Comparison of ENCODE assay signal across 1 cellular context in the genomic region with DNA sequence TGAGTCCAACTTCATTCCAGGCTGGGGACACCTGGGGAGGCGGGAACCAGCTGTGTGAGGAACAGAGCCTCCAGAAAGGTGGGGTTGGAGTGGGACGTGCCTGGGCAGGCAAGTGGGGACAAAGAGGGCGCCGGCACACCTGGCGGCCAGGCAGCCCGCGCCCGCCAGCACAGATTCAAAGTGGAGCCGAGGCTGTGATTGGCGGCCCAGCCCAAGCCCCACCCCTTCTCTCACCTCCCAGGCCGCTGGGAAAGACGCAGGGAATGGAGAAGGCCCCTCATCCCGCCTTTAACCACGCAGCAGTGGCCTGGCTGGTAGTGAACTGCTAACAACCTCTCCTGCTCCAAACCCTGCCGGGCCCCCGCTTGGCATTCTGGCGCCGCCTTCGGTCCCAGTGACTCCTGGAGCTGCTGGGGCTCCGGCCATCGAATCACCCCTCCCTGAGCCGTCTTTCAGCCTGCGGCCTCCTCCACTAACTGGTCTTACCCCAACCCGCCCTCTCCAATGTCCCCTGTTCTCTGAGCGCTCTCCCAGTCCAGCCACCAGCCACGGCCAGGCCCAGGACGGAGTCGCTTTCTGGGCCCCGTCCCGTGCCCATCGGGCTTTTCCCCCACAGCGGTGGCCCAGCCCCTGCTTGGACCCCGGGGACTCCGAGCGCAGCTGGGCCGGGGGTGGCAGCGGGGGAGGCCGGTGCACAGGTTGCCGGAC.
A peak's percentile ranks its signal among the peaks of the same experiment; 100 is the strongest.
TF ChIP-seq lines count a peak whose summit lies in the region.

No MANE protein-coding gene starts in this region.

TF ChIP-seq in HepG2, 621 proteins besides CTCF, POLR2A, EP300 and RAD21 (continues in another document):
- TF ChIP-seq TBX2 (CRISPR knock-in tag; IDR thresholded peaks at IDR 0.05; ENCODE audit: borderline replicate concordance): peak; percentile 70; the same call in 1 of the 2 replicates
- peak; percentile 46; the same call in 1 of the 2 replicates for TF ChIP-seq ZBTB43 (CRISPR knock-in tag; conservative IDR thresholded peaks at IDR 0.05)
- TF ChIP-seq MEF2D (CRISPR knock-in tag; IDR thresholded peaks at IDR 0.05): peak; percentile 19; the same call in 1 of the 2 replicates
- TF ChIP-seq, protein P1, sequence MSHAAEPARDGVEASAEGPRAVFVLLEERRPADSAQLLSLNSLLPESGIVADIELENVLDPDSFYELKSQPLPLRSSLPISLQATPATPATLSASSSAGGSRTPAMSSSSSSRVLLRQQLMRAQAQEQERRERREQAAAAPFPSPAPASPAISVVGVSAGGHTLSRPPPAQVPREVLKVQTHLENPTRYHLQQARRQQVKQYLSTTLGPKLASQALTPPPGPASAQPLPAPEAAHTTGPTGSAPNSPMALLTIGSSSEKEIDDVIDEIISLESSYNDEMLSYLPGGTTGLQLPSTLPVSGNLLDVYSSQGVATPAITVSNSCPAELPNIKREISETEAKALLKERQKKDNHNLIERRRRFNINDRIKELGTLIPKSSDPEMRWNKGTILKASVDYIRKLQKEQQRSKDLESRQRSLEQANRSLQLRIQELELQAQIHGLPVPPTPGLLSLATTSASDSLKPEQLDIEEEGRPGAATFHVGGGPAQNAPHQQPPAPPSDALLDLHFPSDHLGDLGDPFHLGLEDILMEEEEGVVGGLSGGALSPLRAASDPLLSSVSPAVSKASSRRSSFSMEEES (CRISPR knock-in tag; IDR thresholded peaks at IDR 0.05): peak; percentile 47; the same call in 1 of the 2 replicates
- peak; percentile 46; the same call in 1 of the 2 replicates for TF ChIP-seq CBFB (CRISPR knock-in tag; IDR thresholded peaks at IDR 0.05)
- peak; percentile 71 for TF ChIP-seq ZNF143 (CRISPR knock-in tag; IDR thresholded peaks at IDR 0.05)
- peak; percentile 25 for TF ChIP-seq ZNF431 (CRISPR knock-in tag; IDR thresholded peaks at IDR 0.05; ENCODE audit: borderline replicate concordance, low read depth)
- peak; percentile 34; the same call in 1 of the 2 replicates for TF ChIP-seq ZNF552 (CRISPR knock-in tag; IDR thresholded peaks at IDR 0.05; ENCODE audit: borderline replicate concordance)
- TF ChIP-seq KDM5A (IDR thresholded peaks at IDR 0.05; ENCODE audit: borderline replicate concordance, low read length): 0 out of 2 replicates have a peak, but pooled peaks have one; percentile 27
- peak; percentile 8; the same call in 1 of the 2 replicates for TF ChIP-seq HES4 (CRISPR knock-in tag; IDR thresholded peaks at IDR 0.05; ENCODE audit: borderline replicate concordance)
- peak; percentile 41; the same call in 1 of the 2 replicates for TF ChIP-seq ZSCAN21 (CRISPR knock-in tag; IDR thresholded peaks at IDR 0.05; ENCODE audit: borderline replicate concordance)
- TF ChIP-seq, protein P2, sequence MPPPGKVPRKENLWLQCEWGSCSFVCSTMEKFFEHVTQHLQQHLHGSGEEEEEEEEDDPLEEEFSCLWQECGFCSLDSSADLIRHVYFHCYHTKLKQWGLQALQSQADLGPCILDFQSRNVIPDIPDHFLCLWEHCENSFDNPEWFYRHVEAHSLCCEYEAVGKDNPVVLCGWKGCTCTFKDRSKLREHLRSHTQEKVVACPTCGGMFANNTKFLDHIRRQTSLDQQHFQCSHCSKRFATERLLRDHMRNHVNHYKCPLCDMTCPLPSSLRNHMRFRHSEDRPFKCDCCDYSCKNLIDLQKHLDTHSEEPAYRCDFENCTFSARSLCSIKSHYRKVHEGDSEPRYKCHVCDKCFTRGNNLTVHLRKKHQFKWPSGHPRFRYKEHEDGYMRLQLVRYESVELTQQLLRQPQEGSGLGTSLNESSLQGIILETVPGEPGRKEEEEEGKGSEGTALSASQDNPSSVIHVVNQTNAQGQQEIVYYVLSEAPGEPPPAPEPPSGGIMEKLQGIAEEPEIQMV (CRISPR knock-in tag; IDR thresholded peaks at IDR 0.05; ENCODE audit: low read depth): peak; percentile 98; the same call in 1 of the 2 replicates
- TF ChIP-seq ZNF562 (CRISPR knock-in tag; IDR thresholded peaks at IDR 0.05; ENCODE audit: borderline replicate concordance): no peak
- TF ChIP-seq TAF15 (IDR thresholded peaks at IDR 0.05; ENCODE audit: low read depth, low read length, poor library complexity, severe bottlenecking): peak; percentile 9
- TF ChIP-seq, protein P3, sequence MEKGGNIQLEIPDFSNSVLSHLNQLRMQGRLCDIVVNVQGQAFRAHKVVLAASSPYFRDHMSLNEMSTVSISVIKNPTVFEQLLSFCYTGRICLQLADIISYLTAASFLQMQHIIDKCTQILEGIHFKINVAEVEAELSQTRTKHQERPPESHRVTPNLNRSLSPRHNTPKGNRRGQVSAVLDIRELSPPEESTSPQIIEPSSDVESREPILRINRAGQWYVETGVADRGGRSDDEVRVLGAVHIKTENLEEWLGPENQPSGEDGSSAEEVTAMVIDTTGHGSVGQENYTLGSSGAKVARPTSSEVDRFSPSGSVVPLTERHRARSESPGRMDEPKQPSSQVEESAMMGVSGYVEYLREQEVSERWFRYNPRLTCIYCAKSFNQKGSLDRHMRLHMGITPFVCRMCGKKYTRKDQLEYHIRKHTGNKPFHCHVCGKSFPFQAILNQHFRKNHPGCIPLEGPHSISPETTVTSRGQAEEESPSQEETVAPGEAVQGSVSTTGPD (CRISPR knock-in tag; IDR thresholded peaks at IDR 0.05): peak; percentile 70
- TF ChIP-seq ZNF530 (CRISPR knock-in tag; IDR thresholded peaks at IDR 0.05; ENCODE audit: low read depth): 0 out of 2 replicates have a peak, but pooled peaks have one; percentile 17
- TF ChIP-seq ZNF569 (CRISPR knock-in tag; IDR thresholded peaks at IDR 0.05; ENCODE audit: borderline replicate concordance): 0 out of 2 replicates have a peak, but pooled peaks have one; percentile 88
- TF ChIP-seq CCDC6 (CRISPR knock-in tag; IDR thresholded peaks at IDR 0.05): peak; percentile 92
- TF ChIP-seq CBX5 (CRISPR knock-in tag; IDR thresholded peaks at IDR 0.05; ENCODE audit: borderline replicate concordance): peak; percentile 53; the same call in 1 of the 2 replicates
- TF ChIP-seq IRF9 (CRISPR knock-in tag; IDR thresholded peaks at IDR 0.05; ENCODE audit: borderline replicate concordance): peak; percentile 18; the same call in 1 of the 2 replicates
- TF ChIP-seq, protein P4, sequence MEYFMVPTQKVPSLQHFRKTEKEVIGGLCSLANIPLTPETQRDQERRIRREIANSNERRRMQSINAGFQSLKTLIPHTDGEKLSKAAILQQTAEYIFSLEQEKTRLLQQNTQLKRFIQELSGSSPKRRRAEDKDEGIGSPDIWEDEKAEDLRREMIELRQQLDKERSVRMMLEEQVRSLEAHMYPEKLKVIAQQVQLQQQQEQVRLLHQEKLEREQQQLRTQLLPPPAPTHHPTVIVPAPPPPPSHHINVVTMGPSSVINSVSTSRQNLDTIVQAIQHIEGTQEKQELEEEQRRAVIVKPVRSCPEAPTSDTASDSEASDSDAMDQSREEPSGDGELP (IDR thresholded peaks at IDR 0.05; ENCODE audit: borderline replicate concordance, low read depth): peak; percentile 55; the same call in 1 of the 2 replicates
- peak; percentile 46 for TF ChIP-seq ZMAT3 (CRISPR knock-in tag; conservative IDR thresholded peaks at IDR 0.05)
- TF ChIP-seq THYN1 (CRISPR knock-in tag; IDR thresholded peaks at IDR 0.05; ENCODE audit: borderline replicate concordance, low read depth): no peak
- TF ChIP-seq SIX4 (CRISPR knock-in tag; IDR thresholded peaks at IDR 0.05): 0 out of 2 replicates have a peak, but pooled peaks have one; percentile 29
- TF ChIP-seq SNAPC4 (CRISPR knock-in tag; IDR thresholded peaks at IDR 0.05): peak; percentile 90
- peak; percentile 82; the same call in 1 of the 2 replicates for TF ChIP-seq ZNF607 (CRISPR knock-in tag; IDR thresholded peaks at IDR 0.05; ENCODE audit: borderline replicate concordance)
- TF ChIP-seq, protein P5, sequence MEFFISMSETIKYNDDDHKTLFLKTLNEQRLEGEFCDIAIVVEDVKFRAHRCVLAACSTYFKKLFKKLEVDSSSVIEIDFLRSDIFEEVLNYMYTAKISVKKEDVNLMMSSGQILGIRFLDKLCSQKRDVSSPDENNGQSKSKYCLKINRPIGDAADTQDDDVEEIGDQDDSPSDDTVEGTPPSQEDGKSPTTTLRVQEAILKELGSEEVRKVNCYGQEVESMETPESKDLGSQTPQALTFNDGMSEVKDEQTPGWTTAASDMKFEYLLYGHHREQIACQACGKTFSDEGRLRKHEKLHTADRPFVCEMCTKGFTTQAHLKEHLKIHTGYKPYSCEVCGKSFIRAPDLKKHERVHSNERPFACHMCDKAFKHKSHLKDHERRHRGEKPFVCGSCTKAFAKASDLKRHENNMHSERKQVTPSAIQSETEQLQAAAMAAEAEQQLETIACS (CRISPR knock-in tag; IDR thresholded peaks at IDR 0.05): no peak
- TF ChIP-seq ARNT2 (CRISPR knock-in tag; IDR thresholded peaks at IDR 0.05; ENCODE audit: low read depth): peak; percentile 78; the same call in 1 of the 2 replicates
- no peak for TF ChIP-seq HDAC1 (CRISPR knock-in tag; IDR thresholded peaks at IDR 0.05)
- TF ChIP-seq, protein P6, sequence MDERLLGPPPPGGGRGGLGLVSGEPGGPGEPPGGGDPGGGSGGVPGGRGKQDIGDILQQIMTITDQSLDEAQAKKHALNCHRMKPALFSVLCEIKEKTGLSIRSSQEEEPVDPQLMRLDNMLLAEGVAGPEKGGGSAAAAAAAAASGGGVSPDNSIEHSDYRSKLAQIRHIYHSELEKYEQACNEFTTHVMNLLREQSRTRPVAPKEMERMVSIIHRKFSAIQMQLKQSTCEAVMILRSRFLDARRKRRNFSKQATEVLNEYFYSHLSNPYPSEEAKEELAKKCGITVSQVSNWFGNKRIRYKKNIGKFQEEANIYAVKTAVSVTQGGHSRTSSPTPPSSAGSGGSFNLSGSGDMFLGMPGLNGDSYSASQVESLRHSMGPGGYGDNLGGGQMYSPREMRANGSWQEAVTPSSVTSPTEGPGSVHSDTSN (CRISPR knock-in tag; IDR thresholded peaks at IDR 0.05): peak; percentile 17; the same call in 1 of the 2 replicates
